In genomic region chr3:7657214-7658112, GRCh38 we compare ENCODE assay signal across 14 cellular contexts.
"Had no signal": no experiment of that assay in that cellular context is flagged by ENCODE, and none has a peak within 500 bp of the region (broad histone marks: within the 10 kb centered on the region; RNA-seq: fewer than 3 reads in every experiment).

No MANE protein-coding gene starts in this region.

- H3K9me3 ChIP-seq: heart right ventricle, neutrophil, vagina had no signal

- H3K27me3 ChIP-seq: heart right ventricle, neutrophil, vagina had no signal

- DNase-seq: activated CD4-positive, alpha-beta T cell treated with anti-CD3 and anti-CD28 coated beads, Interleukin-2, amount 50 U/mL, for 4 hours; activated gamma-delta T cell; activated T-cell treated with anti-CD3 and anti-CD28 coated beads, Interleukin-2, amount 50 U/mL, for 1 hour; anterior cingulate cortex; central memory CD4-positive, alpha-beta T cell; effector memory CD8-positive, alpha-beta T cell; heart right ventricle; kidney; naive thymus-derived CD4-positive, alpha-beta T cell; SHP77 treated with DMSO at 0.1 percent for 48 hours; stimulated activated CD4-positive, alpha-beta T cell treated with anti-CD3 and anti-CD28 coated beads, Interleukin-4, amount 100 ng/mL, for 1 hour had no signal

- H3K4me3 ChIP-seq: heart right ventricle, lung, vagina had no signal

- ATAC-seq: effector memory CD8-positive, alpha-beta T cell; naive thymus-derived CD4-positive, alpha-beta T cell had no signal

- H3K4me1 ChIP-seq: vagina had no signal

- H3K36me3 ChIP-seq: heart right ventricle, neutrophil, vagina had no signal

- H3K27ac ChIP-seq: neutrophil, vagina had no signal
